Comparison of ENCODE assay signal across 14 cellular contexts in the genomic region with DNA sequence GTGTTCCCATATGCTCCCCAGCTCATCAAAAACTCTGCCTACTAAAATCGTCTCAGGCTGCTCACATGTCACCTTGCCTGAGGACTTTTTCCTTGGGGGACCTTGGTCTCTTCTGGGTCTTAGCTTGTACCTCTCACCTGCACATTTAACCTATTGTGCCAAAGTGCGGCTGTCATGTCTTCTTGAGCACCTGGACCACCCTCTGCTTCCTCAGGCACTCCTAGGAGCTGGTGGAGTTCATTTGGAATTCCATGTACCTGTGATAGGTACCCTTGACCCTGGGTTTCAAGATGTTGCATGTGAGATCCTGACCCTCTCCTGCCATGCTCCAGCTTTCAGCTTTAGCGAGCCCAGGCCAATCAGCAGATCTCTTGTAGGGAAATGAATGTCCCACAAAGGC. TPM values are rescaled to one million over a fixed set of nuclear protein-coding genes. Genes with fewer than 3 reads are reported as not detected.
DNase-seq lines count a peak whose midpoint lies in the region; ATAC-seq and TF ChIP-seq lines count a peak whose summit lies in the region.
"Had no signal": no experiment of that assay in that cellular context is flagged by ENCODE, and none has a peak within 500 bp of the region (broad histone marks: within the 10 kb centered on the region; RNA-seq: fewer than 3 reads in every experiment).

No MANE protein-coding gene starts in this region.

- no peaks in the 10 kb centered on the region for H3K9me2 ChIP-seq in OCI-LY7 (ENCODE audit: insufficient read depth, low read length)

- peaks cover 6% of the 10 kb centered on the region for H3K4me1 ChIP-seq in OCI-LY7 (ENCODE audit: insufficient read depth, low read length, poor library complexity, severe bottlenecking)
- H3K4me1 ChIP-seq in endodermal cell (ENCODE audit: control insufficient read depth, insufficient read depth, low read length) = peaks cover 14% of the 10 kb centered on the region
- no peaks in the 10 kb centered on the region for H3K4me1 ChIP-seq in prostate gland (replicated peaks)

- peaks cover 14% of the 10 kb centered on the region for H3K36me3 Mint-ChIP-seq in activated T-cell treated with anti-CD3 and anti-CD28 coated beads, Interleukin-2, amount 50 U/mL, for 24 hours (ENCODE audit: low read depth)
- H3K36me3 Mint-ChIP-seq in activated T-cell treated with anti-CD3 and anti-CD28 coated beads, Interleukin-2, amount 50 U/mL, for 4 hours (ENCODE audit: insufficient read depth) = peaks cover 5% of the 10 kb centered on the region
- H3K36me3 Mint-ChIP-seq in endodermal cell (ENCODE audit: low read depth) = peaks cover 40% of the 10 kb centered on the region
- H3K36me3 Mint-ChIP-seq in stimulated activated effector memory CD8-positive, alpha-beta T cell treated with anti-CD3 and anti-CD28 coated beads, Interleukin-12 subunit alpha, Interleukin-12 subunit beta, amount 100 ng/mL, for 72 hours = peaks cover 11% of the 10 kb centered on the region

- no TSS peak for BruUV-seq in OCI-LY7 (replicated peaks; lab: Mats Ljungman, UMichigan)

- no peaks in the 10 kb centered on the region for H3K9me3 Mint-ChIP-seq in activated T-cell treated with anti-CD3 and anti-CD28 coated beads, Interleukin-2, amount 50 U/mL, for 24 hours
- H3K9me3 Mint-ChIP-seq in activated T-cell treated with anti-CD3 and anti-CD28 coated beads, Interleukin-2, amount 50 U/mL, for 4 hours = no peaks in the 10 kb centered on the region
- peaks cover 8% of the 10 kb centered on the region for H3K9me3 Mint-ChIP-seq in endodermal cell
- no peaks in the 10 kb centered on the region for H3K9me3 Mint-ChIP-seq in stimulated activated effector memory CD8-positive, alpha-beta T cell treated with anti-CD3 and anti-CD28 coated beads, Interleukin-12 subunit alpha, Interleukin-12 subunit beta, amount 100 ng/mL, for 72 hours

- intact Hi-C loops in OCI-LY7 (cut with micrococcal nuclease; ENCODE audit: unreplicated experiment) (loop anchor here (2.0 kb wide), 2 partner anchors 328 to 510 kb away; a partner anchor contains a TSS), prostate gland (cut with DNase I) (loop anchor here (2.0 to 10.0 kb wide), 3 partner anchors 470 to 700 kb away; no protein-coding TSS in a partner anchor)

- POLR2A ChIA-PET in OCI-LY7 (lab: Charles Lee) = interaction anchor here (0.6 kb wide), 1 partner anchor 544 kb away, joined by 6 read pairs; no protein-coding TSS in a partner anchor

- TF ChIP-seq CTCF in OCI-LY7 (conservative IDR thresholded peaks at IDR 0.05; ENCODE audit: low read length) (no peak), endodermal cell (conservative IDR thresholded peaks at IDR 0.05) (no peak), prostate gland (IDR thresholded peaks at IDR 0.05) (no peak)

- no peak for ATAC-seq in activated T-cell treated with anti-CD3 and anti-CD28 coated beads, Interleukin-2, amount 50 U/mL, for 4 hours
- no peak for ATAC-seq in stimulated activated effector memory CD8-positive, alpha-beta T cell treated with anti-CD3 and anti-CD28 coated beads, Interleukin-12 subunit alpha, Interleukin-12 subunit beta, amount 100 ng/mL, for 72 hours

- H3K27me3 Mint-ChIP-seq in activated T-cell treated with anti-CD3 and anti-CD28 coated beads, Interleukin-2, amount 50 U/mL, for 24 hours = no peaks in the 10 kb centered on the region
- H3K27me3 Mint-ChIP-seq in activated T-cell treated with anti-CD3 and anti-CD28 coated beads, Interleukin-2, amount 50 U/mL, for 4 hours (ENCODE audit: low read depth) = no peaks in the 10 kb centered on the region
- no peaks in the 10 kb centered on the region for H3K27me3 Mint-ChIP-seq in endodermal cell (ENCODE audit: insufficient read depth)

- WGBS in endodermal cell (ENCODE audit: insufficient coverage in 1 of 2, insufficient read length in 1 of 2), 2 experiments = 93 to 97% methylated on average over 2 to 3 of the region's 3 CpGs
- 79% methylated on average over 3 of the region's 3 CpGs for WGBS in prostate gland

- H3K27ac Mint-ChIP-seq in activated T-cell treated with anti-CD3 and anti-CD28 coated beads, Interleukin-2, amount 50 U/mL, for 24 hours = peak overlapping the region; percentile 84
- H3K27ac Mint-ChIP-seq in endodermal cell = peak overlapping the region; percentile 24
- H3K27ac Mint-ChIP-seq in stimulated activated effector memory CD8-positive, alpha-beta T cell treated with anti-CD3 and anti-CD28 coated beads, Interleukin-12 subunit alpha, Interleukin-12 subunit beta, amount 100 ng/mL, for 72 hours = no peak overlapping the region

- H3K27me3 ChIP-seq in endodermal cell (ENCODE audit: control insufficient read depth, insufficient read depth, low read length, poor library complexity, severe bottlenecking) = no peaks in the 10 kb centered on the region
- H3K27me3 ChIP-seq in prostate gland (replicated peaks; ENCODE audit: insufficient read depth) = no peaks in the 10 kb centered on the region
- H3K27me3 ChIP-seq: thyroid gland had no signal

- no peaks in the 10 kb centered on the region for H3K79me2 ChIP-seq in OCI-LY7 (ENCODE audit: insufficient read depth, low read depth, low read length)

- H3K36me3 ChIP-seq in OCI-LY7 (ENCODE audit: insufficient read depth, low read length) = no peaks in the 10 kb centered on the region; the same call in 1 of the 2 replicates
- H3K36me3 ChIP-seq in endodermal cell (ENCODE audit: control insufficient read depth, insufficient read depth, low read length) = peaks cover 18% of the 10 kb centered on the region
- peaks cover 0 to 8% of the 10 kb centered on the region in 2 donors for H3K36me3 ChIP-seq in prostate gland

- H3K4me2 ChIP-seq in OCI-LY7 (ENCODE audit: low read length) = no peak overlapping the region

- H3K4me3 Mint-ChIP-seq in activated T-cell treated with anti-CD3 and anti-CD28 coated beads, Interleukin-2, amount 50 U/mL, for 24 hours = no peak overlapping the region
- H3K4me3 Mint-ChIP-seq in activated T-cell treated with anti-CD3 and anti-CD28 coated beads, Interleukin-2, amount 50 U/mL, for 4 hours = no peak overlapping the region
- H3K4me3 Mint-ChIP-seq in endodermal cell = no peak overlapping the region
- peak overlapping the region; percentile 2 for H3K4me3 Mint-ChIP-seq in stimulated activated effector memory CD8-positive, alpha-beta T cell treated with anti-CD3 and anti-CD28 coated beads, Interleukin-12 subunit alpha, Interleukin-12 subunit beta, amount 100 ng/mL, for 72 hours

- no peaks in the 10 kb centered on the region for H3K9me3 ChIP-seq in OCI-LY7 (ENCODE audit: low read length)
- peaks cover 7% of the 10 kb centered on the region for H3K9me3 ChIP-seq in endodermal cell (ENCODE audit: control insufficient read depth, low read length)
- no peaks in the 10 kb centered on the region for H3K9me3 ChIP-seq in prostate gland
- H3K9me3 ChIP-seq: thyroid gland had no signal

- no peak for TF ChIP-seq POLR2A in prostate gland (IDR thresholded peaks at IDR 0.05)

- no peak overlapping the region for H3K9ac ChIP-seq in endodermal cell (ENCODE audit: extremely low read depth, low read length, poor library complexity, severe bottlenecking)

- H3K4me3 ChIP-seq in OCI-LY7 (ENCODE audit: low read depth, low read length, poor library complexity, severe bottlenecking) = no peak overlapping the region
- H3K4me3 ChIP-seq in endodermal cell (ENCODE audit: low read length) = no peak overlapping the region
- H3K4me3 ChIP-seq in prostate gland = no peak overlapping the region
- H3K4me3 ChIP-seq: thyroid gland had no signal

- H2AFZ ChIP-seq in OCI-LY7 (ENCODE audit: low read length) = peak overlapping the region; percentile 84; the same call in 1 of the 2 replicates

- CTCF ChIA-PET in OCI-LY7 (lab: Charles Lee; ENCODE audit: unreplicated experiment) = no interaction called here

- no peak for DNase-seq in activated T-cell treated with anti-CD3 and anti-CD28 coated beads, Interleukin-2, amount 50 U/mL, for 24 hours
- DNase-seq in activated T-cell treated with anti-CD3 and anti-CD28 coated beads, Interleukin-2, amount 50 U/mL, for 4 hours = no peak
- DNase-seq in OCI-LY7 (ENCODE audit: low spot score) (no peak), endodermal cell (no peak), prostate gland (ENCODE audit: low spot score) (no peak), medulla oblongata (ENCODE audit: extremely low spot score) (no peak), NCI-H446 (lab: John Stamatoyannopoulos, UW) (no peak)
- no peak for DNase-seq in stimulated activated effector memory CD8-positive, alpha-beta T cell treated with anti-CD3 and anti-CD28 coated beads, Interleukin-12 subunit alpha, Interleukin-12 subunit beta, amount 100 ng/mL, for 72 hours (ENCODE audit: low spot score in 2 of 2)
- DNase-seq: activated CD4-positive, alpha-beta T cell treated with anti-CD3 and anti-CD28 coated beads for 4 hours; activated gamma-delta T cell; NCI-H2081 treated with DMSO at 0.1 percent for 48 hours; RPMI8226; stimulated activated CD4-positive, alpha-beta T cell treated with anti-CD3 and anti-CD28 coated beads, Interleukin-1b, Interleukin-23, amount 100 ng/mL, for 48 hours; thyroid gland had no signal

- H4K20me1 ChIP-seq in OCI-LY7 (ENCODE audit: insufficient read depth, low read length) = no peaks in the 10 kb centered on the region

- H3K4me1 Mint-ChIP-seq in activated T-cell treated with anti-CD3 and anti-CD28 coated beads, Interleukin-2, amount 50 U/mL, for 24 hours (ENCODE audit: low read depth) = peaks cover 18% of the 10 kb centered on the region
- H3K4me1 Mint-ChIP-seq in activated T-cell treated with anti-CD3 and anti-CD28 coated beads, Interleukin-2, amount 50 U/mL, for 4 hours (ENCODE audit: low read depth) = peaks cover 20% of the 10 kb centered on the region
- peaks cover 9% of the 10 kb centered on the region for H3K4me1 Mint-ChIP-seq in endodermal cell
- peaks cover 37% of the 10 kb centered on the region for H3K4me1 Mint-ChIP-seq in stimulated activated effector memory CD8-positive, alpha-beta T cell treated with anti-CD3 and anti-CD28 coated beads, Interleukin-12 subunit alpha, Interleukin-12 subunit beta, amount 100 ng/mL, for 72 hours

- H3K27ac ChIP-seq in OCI-LY7 (ENCODE audit: low read depth, low read length, poor library complexity, severe bottlenecking) (no peak overlapping the region), endodermal cell (ENCODE audit: low read depth, low read length) (no peak overlapping the region), prostate gland (no peak overlapping the region)

RNA-seq across cellular contexts. Expression of a gene that starts 10.4 kb away (rescaled TPM):
- total RNA-seq in activated T-cell treated with anti-CD3 and anti-CD28 coated beads, Interleukin-2, amount 50 U/mL, for 4 hours = 10 to 100 TPM; 32.6 to 39.4 (median 35.4) TPM
- total RNA-seq in OCI-LY7 (2014; rRNA removed; shearing (Covaris generic)) = 22.8 and 27.4 TPM in 2 replicates
- 26.5 and 28.3 TPM in 2 replicates for total RNA-seq in OCI-LY7 (2022)
- total RNA-seq in endodermal cell = 10 to 100 TPM; 22.6 to 27.5 TPM
- polyA plus RNA-seq in endodermal cell (2013, experiment 1 of 2) = 18.3 TPM
- 17.5 TPM for polyA plus RNA-seq in endodermal cell (2013, experiment 2 of 2)
- 10 to 100 TPM; 33.0 to 55.9 TPM for total RNA-seq in prostate gland
